15 cellular contexts compared by ENCODE assay signal in the genomic region with DNA sequence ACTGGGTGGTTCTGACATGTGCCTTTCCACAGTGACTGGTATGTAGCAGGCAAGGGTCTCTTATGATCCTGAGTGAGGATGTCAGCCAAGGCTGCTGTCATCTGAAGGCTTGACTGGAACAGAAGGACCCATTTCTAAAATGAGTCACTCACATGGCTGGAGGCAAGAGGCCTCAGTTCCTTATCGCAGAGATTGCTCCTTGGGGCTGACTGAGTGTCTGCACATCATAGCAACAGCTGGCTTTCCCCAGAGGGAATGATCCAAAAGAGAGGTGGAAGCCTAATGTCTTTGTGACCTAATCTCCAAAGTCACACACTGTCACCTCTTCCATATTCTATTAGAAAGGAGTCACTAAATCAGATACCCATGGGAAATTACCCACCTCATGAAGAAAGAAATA.
DNase-seq lines count a peak whose midpoint lies in the region; ATAC-seq and TF ChIP-seq lines count a peak whose summit lies in the region.
"Had no signal": no experiment of that assay in that cellular context is flagged by ENCODE, and none has a peak within 500 bp of the region (broad histone marks: within the 10 kb centered on the region; RNA-seq: fewer than 3 reads in every experiment).

No MANE protein-coding gene starts in this region.

- H3K18ac ChIP-seq in IMR-90 (ENCODE audit: low read depth, low read length) (no peak overlapping the region), mesendoderm (ENCODE audit: low read length) (no peak overlapping the region)

- intact Hi-C loops in activated CD4-positive, alpha-beta T cell treated with anti-CD3 and anti-CD28 coated beads for 36 hours (cut with DNase I, micrococcal nuclease) = no loop called here
- intact Hi-C loops in IMR-90 (cut with micrococcal nuclease) = no loop called here

- no peaks in the 10 kb centered on the region for H3K9me1 ChIP-seq in IMR-90 (ENCODE audit: insufficient read depth, low read length)

- H3K23ac ChIP-seq in IMR-90 (ENCODE audit: low read depth, low read length) = no peak overlapping the region
- no peak overlapping the region for H3K23ac ChIP-seq in mesendoderm (ENCODE audit: low read length)

- in situ Hi-C loops in IMR-90 (cut with MboI; ENCODE audit: low sequenced_read_pairs) = no loop called here
- in situ Hi-C loops in brain microvascular endothelial cell (cut with HindIII; ENCODE audit: low pct_ligation_motif_present, low sequenced_read_pairs) = no loop called here

- no peak overlapping the region for H2AFZ ChIP-seq in IMR-90 (replicated peaks; ENCODE audit: low read length, poor library complexity)
- H2AFZ ChIP-seq: GM23248, PC-9 had no signal

- no peak overlapping the region for H2BK120ac ChIP-seq in IMR-90 (ENCODE audit: low read depth, low read length)
- no peak overlapping the region for H2BK120ac ChIP-seq in mesendoderm (ENCODE audit: low read depth, low read length)

- H2AK9ac ChIP-seq in IMR-90 (replicated peaks; ENCODE audit: low read depth, low read length, poor library complexity) = no peak overlapping the region

- H3K4me2 ChIP-seq in IMR-90 (ENCODE audit: low read depth, low read length) (no peak overlapping the region), mesendoderm (ENCODE audit: low read length) (no peak overlapping the region)
- H3K4me2 ChIP-seq: BLaER1 treated with 17β-estradiol and CSF1 and Interleukin-3, amounts not matched to agents 10 nM and 100 nM; PC-9 had no signal

- POLR2A ChIA-PET in activated CD4-positive, alpha-beta T cell treated with anti-CD3 and anti-CD28 coated beads for 36 hours (lab: Charles Lee) = no interaction called here
- POLR2A ChIA-PET in IMR-90 (lab: Charles Lee; ENCODE audit: unreplicated experiment) = no interaction called here
- POLR2A ChIA-PET in CD8-positive, alpha-beta memory T cell (lab: Charles Lee) = no interaction called here

- 0 out of 4 replicates have a peak, but pooled peaks cover 0 to 3% of the 10 kb centered on the region in 2 experiments for H3K79me1 ChIP-seq in IMR-90 (ENCODE audit: low read depth in 1 of 2, low read length in 2 of 2)
- H3K79me1 ChIP-seq in mesendoderm (ENCODE audit: low read length) = peaks cover 16% of the 10 kb centered on the region

- peaks cover 9% of the 10 kb centered on the region for H3K4me1 Mint-ChIP-seq in activated CD4-positive, alpha-beta T cell treated with anti-CD3 and anti-CD28 coated beads for 36 hours
- peaks cover 0 to 1% (median 0%) of the 10 kb centered on the region in 3 donors for H3K4me1 Mint-ChIP-seq in CD8-positive, alpha-beta memory T cell

- H3K79me2 ChIP-seq in mesendoderm (ENCODE audit: control insufficient read depth, insufficient read depth, low read length) = peaks cover 6% of the 10 kb centered on the region

- H3K9me3 ChIP-seq in IMR-90 (ENCODE audit: control insufficient read depth, insufficient read depth, low read length) (no peaks in the 10 kb centered on the region), MG63 (no peaks in the 10 kb centered on the region)
- no peaks in the 10 kb centered on the region for H3K9me3 ChIP-seq in CD8-positive, alpha-beta memory T cell (ENCODE audit: low read length)
- H3K9me3 ChIP-seq: BLaER1 treated with 17β-estradiol and CSF1 and Interleukin-3, amounts not matched to agents 10 nM and 100 nM had no signal

- no peaks in the 10 kb centered on the region for H3K36me3 Mint-ChIP-seq in activated CD4-positive, alpha-beta T cell treated with anti-CD3 and anti-CD28 coated beads for 36 hours (ENCODE audit: low read depth)
- no peaks in the 10 kb centered on the region for H3K36me3 Mint-ChIP-seq in CD8-positive, alpha-beta memory T cell

- CTCF ChIA-PET in activated CD4-positive, alpha-beta T cell treated with anti-CD3 and anti-CD28 coated beads for 36 hours (lab: Charles Lee) = no interaction called here
- CTCF ChIA-PET in IMR-90 (lab: Yijun Ruan, JAX) = no interaction called here
- CTCF ChIA-PET in CD8-positive, alpha-beta memory T cell (lab: Charles Lee) = no interaction called here

- H2BK5ac ChIP-seq in IMR-90 (ENCODE audit: low read depth, low read length, poor library complexity, severe bottlenecking) (no peak overlapping the region), mesendoderm (ENCODE audit: low read length) (no peak overlapping the region)

- H3K9me3 Mint-ChIP-seq in activated CD4-positive, alpha-beta T cell treated with anti-CD3 and anti-CD28 coated beads for 36 hours (ENCODE audit: low read depth) = no peaks in the 10 kb centered on the region
- H3K9me3 Mint-ChIP-seq in CD8-positive, alpha-beta memory T cell = no peaks in the 10 kb centered on the region

- H3K4me3 ChIP-seq in IMR-90 (ENCODE audit: insufficient read depth, low read depth, low read length) (no peak overlapping the region), brain microvascular endothelial cell (ENCODE audit: low read depth, low read length) (no peak overlapping the region), mesendoderm (ENCODE audit: low read length) (no peak overlapping the region), MG63 (no peak overlapping the region)
- no peak overlapping the region for H3K4me3 ChIP-seq in CD8-positive, alpha-beta memory T cell (ENCODE audit: low read length)
- H3K4me3 ChIP-seq: BLaER1 treated with 17β-estradiol and CSF1 and Interleukin-3, amounts not matched to agents 10 nM and 100 nM; GM23248; PC-9 had no signal

- no peak overlapping the region for H2BK20ac ChIP-seq in IMR-90 (ENCODE audit: low read depth, low read length)

- no peak overlapping the region for H3K27ac Mint-ChIP-seq in activated CD4-positive, alpha-beta T cell treated with anti-CD3 and anti-CD28 coated beads for 36 hours
- no peak overlapping the region for H3K27ac Mint-ChIP-seq in CD8-positive, alpha-beta memory T cell

- no CpG with 5 or more reads among the region's 1 CpG for WGBS in IMR-90 (ENCODE audit: extremely low coverage in 2 of 2, insufficient read length in 1 of 2), 2 experiments
- WGBS in mesendoderm (ENCODE audit: extremely low coverage, insufficient coverage, low lambda C conversion rate) = no CpG with 5 or more reads among the region's 1 CpG

- H4K5ac ChIP-seq in IMR-90 (ENCODE audit: low read depth, low read length) (no peak overlapping the region), mesendoderm (ENCODE audit: low read length) (no peak overlapping the region)

- TF ChIP-seq RAD21 in IMR-90 (IDR thresholded peaks at IDR 0.05; ENCODE audit: low read length) = no peak

- no peak overlapping the region for H4K8ac ChIP-seq in IMR-90 (ENCODE audit: low read depth in 2 of 2, low read length in 2 of 2)
- H4K8ac ChIP-seq in mesendoderm (ENCODE audit: low read depth, low read length) = no peak overlapping the region

- H3K9ac ChIP-seq in IMR-90 (ENCODE audit: low read depth, low read length) = no peak overlapping the region
- H3K9ac ChIP-seq in mesendoderm (ENCODE audit: low read length) = no peak overlapping the region
- H3K9ac ChIP-seq: BLaER1 treated with 17β-estradiol and CSF1 and Interleukin-3, amounts not matched to agents 10 nM and 100 nM; GM23248 had no signal

- H3K56ac ChIP-seq in IMR-90 (ENCODE audit: extremely low read depth, insufficient read depth, low read length) (no peak overlapping the region), mesendoderm (ENCODE audit: low read length) (no peak overlapping the region)

- BruUV-seq in IMR-90 (replicated peaks; lab: Mats Ljungman, UMichigan) = no TSS peak

- TF ChIP-seq POLR2A in IMR-90 (IDR thresholded peaks at IDR 0.05; ENCODE audit: low read depth, low read length) = no peak

- H3K4me3 Mint-ChIP-seq in activated CD4-positive, alpha-beta T cell treated with anti-CD3 and anti-CD28 coated beads for 36 hours = no peak overlapping the region
- no peak overlapping the region for H3K4me3 Mint-ChIP-seq in CD8-positive, alpha-beta memory T cell

- no peak overlapping the region for H3K14ac ChIP-seq in IMR-90 (replicated peaks; ENCODE audit: low read depth, low read length)

- no peaks in the 10 kb centered on the region for H4K20me1 ChIP-seq in IMR-90 (ENCODE audit: insufficient read depth, low read length)

- ATAC-seq in activated CD4-positive, alpha-beta T cell treated with anti-CD3 and anti-CD28 coated beads for 36 hours = peak; percentile 33
- ATAC-seq in IMR-90 (ENCODE audit: low read depth) = no peak

- no peak overlapping the region for H3K4ac ChIP-seq in IMR-90 (ENCODE audit: low read depth, low read length)
- H3K4ac ChIP-seq in mesendoderm (ENCODE audit: low read depth, low read length) = no peak overlapping the region

- TF ChIP-seq CTCF in IMR-90 (conservative IDR thresholded peaks at IDR 0.05; ENCODE audit: low read depth, low read length) = no peak
- TF ChIP-seq CTCF in brain microvascular endothelial cell (IDR thresholded peaks at IDR 0.05; ENCODE audit: low read depth, low read length, missing control alignments) = no peak

- H2BK15ac ChIP-seq in IMR-90 (ENCODE audit: low read depth, low read length) = no peak overlapping the region
- H2BK15ac ChIP-seq in mesendoderm (replicated peaks; ENCODE audit: low read depth) = no peak overlapping the region

- dilution Hi-C loops in IMR-90 (cut with HindIII; ENCODE audit: low sequenced_read_pairs, unreplicated experiment) = no loop called here

- H2AK5ac ChIP-seq in IMR-90 (ENCODE audit: low read depth, low read length) = no peak overlapping the region
- H2AK5ac ChIP-seq in mesendoderm (ENCODE audit: low read length) = no peak overlapping the region

- H3K4me1 ChIP-seq in IMR-90 (ENCODE audit: control insufficient read depth, insufficient read depth, low read length) (no peaks in the 10 kb centered on the region), mesendoderm (ENCODE audit: control insufficient read depth, low read depth, low read length) (no peaks in the 10 kb centered on the region)
- H3K4me1 ChIP-seq in CD8-positive, alpha-beta memory T cell (ENCODE audit: insufficient read depth, low read length) = no peaks in the 10 kb centered on the region
- H3K4me1 ChIP-seq: BLaER1 treated with 17β-estradiol and CSF1 and Interleukin-3, amounts not matched to agents 10 nM and 100 nM had no signal

- peaks cover 3% of the 10 kb centered on the region; the same call in 1 of the 2 replicates for H3K27me3 ChIP-seq in IMR-90 (ENCODE audit: control insufficient read depth, insufficient read depth, low read length)
- no peaks in the 10 kb centered on the region for H3K27me3 ChIP-seq in brain microvascular endothelial cell (replicated peaks)
- no peaks in the 10 kb centered on the region for H3K27me3 ChIP-seq in mesendoderm (ENCODE audit: insufficient read depth, low read length, poor library complexity)
- H3K27me3 ChIP-seq in CD8-positive, alpha-beta memory T cell (ENCODE audit: insufficient read depth, low read length, poor library complexity, severe bottlenecking) = no peaks in the 10 kb centered on the region
- H3K27me3 ChIP-seq in MG63 = no peaks in the 10 kb centered on the region
- H3K27me3 ChIP-seq: BLaER1 treated with 17β-estradiol and CSF1 and Interleukin-3, amounts not matched to agents 10 nM and 100 nM had no signal

- H4K91ac ChIP-seq in IMR-90 (ENCODE audit: insufficient read depth, low read depth, low read length) = no peak overlapping the region

- H3K36me3 ChIP-seq in IMR-90 (ENCODE audit: control insufficient read depth, insufficient read depth, low read length) = no peaks in the 10 kb centered on the region
- no peaks in the 10 kb centered on the region for H3K36me3 ChIP-seq in brain microvascular endothelial cell (replicated peaks)
- no peaks in the 10 kb centered on the region for H3K36me3 ChIP-seq in mesendoderm (ENCODE audit: control insufficient read depth, insufficient read depth, low read length)
- no peaks in the 10 kb centered on the region for H3K36me3 ChIP-seq in CD8-positive, alpha-beta memory T cell (ENCODE audit: insufficient read depth, low read length)
- no peaks in the 10 kb centered on the region for H3K36me3 ChIP-seq in MG63

- H3K27ac ChIP-seq in IMR-90 (ENCODE audit: insufficient read depth, low read length) = no peak overlapping the region
- no peak overlapping the region for H3K27ac ChIP-seq in brain microvascular endothelial cell
- no peak overlapping the region for H3K27ac ChIP-seq in mesendoderm (ENCODE audit: low read depth, low read length)
- no peak overlapping the region for H3K27ac ChIP-seq in CD8-positive, alpha-beta memory T cell (ENCODE audit: low read depth, low read length)
- H3K27ac ChIP-seq: BLaER1 treated with 17β-estradiol and CSF1 and Interleukin-3, amounts not matched to agents 10 nM and 100 nM; GM23248; PC-9 had no signal

- no peak for DNase-seq in activated CD4-positive, alpha-beta T cell treated with anti-CD3 and anti-CD28 coated beads for 36 hours
- no peak for DNase-seq in activated CD4-positive, alpha-beta T cell treated with anti-CD3 and anti-CD28 coated beads, Interleukin-2, amount 50 U/mL, for 48 hours
- DNase-seq in IMR-90 (peak; percentile 8), brain microvascular endothelial cell (peak; percentile 18), mesendoderm (peak; percentile 27), MG63 (no peak), 8988T (no peak)
- DNase-seq in CD8-positive, alpha-beta memory T cell = no peak
- DNase-seq: GM23248, KG1, NCI-H1092 treated with DMSO at 0.1 percent for 48 hours, NCI-H1694 treated with DMSO at 0.1 percent for 48 hours, NCI-H345, PC-9 had no signal

- peaks cover 16% of the 10 kb centered on the region for H3K27me3 Mint-ChIP-seq in activated CD4-positive, alpha-beta T cell treated with anti-CD3 and anti-CD28 coated beads for 36 hours
- peaks cover 0 to 16% of the 10 kb centered on the region in 2 donors for H3K27me3 Mint-ChIP-seq in CD8-positive, alpha-beta memory T cell

Comparison
In these comparisons a context has a peak if more than half of its experiments do, and no peak if none do; other contexts are left out.
1. DNase-seq: peak in IMR-90 (single experiment), brain microvascular endothelial cell (single experiment) and mesendoderm (single experiment); none in activated CD4-positive, alpha-beta T cell treated with anti-CD3 and anti-CD28 coated beads for 36 hours (single experiment), activated CD4-positive, alpha-beta T cell treated with anti-CD3 and anti-CD28 coated beads, Interleukin-2, amount 50 U/mL, for 48 hours (0 of 2), CD8-positive, alpha-beta memory T cell (0 of 5), MG63 (single experiment) and 8988T (single experiment).